1 cellular context compared by ENCODE assay signal in the genomic region with DNA sequence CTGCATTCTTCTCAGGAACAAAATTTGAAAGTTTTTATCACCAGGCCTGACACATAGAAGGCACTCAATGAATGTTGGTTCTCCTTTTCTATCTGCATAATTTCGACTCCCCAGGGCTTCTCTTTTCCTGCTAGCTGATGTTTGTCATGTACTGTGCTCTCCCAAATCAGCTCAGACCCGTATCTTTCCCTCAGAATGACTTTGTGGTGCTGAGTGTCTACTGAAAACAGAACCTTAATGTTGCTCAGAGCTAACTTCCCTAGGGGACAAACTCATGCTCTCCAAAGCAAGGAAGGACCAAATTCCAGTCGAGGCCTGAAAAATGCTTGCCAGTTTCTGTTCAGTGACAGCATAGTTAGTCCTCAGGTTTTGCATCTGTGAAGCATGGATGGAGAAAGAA.
TF ChIP-seq lines count a peak whose summit lies in the region.

No MANE protein-coding gene starts in this region.

TF ChIP-seq in GM23338, 12 proteins besides CTCF, POLR2A, EP300 and RAD21 (continued from another document):
- TF ChIP-seq, protein P1, sequence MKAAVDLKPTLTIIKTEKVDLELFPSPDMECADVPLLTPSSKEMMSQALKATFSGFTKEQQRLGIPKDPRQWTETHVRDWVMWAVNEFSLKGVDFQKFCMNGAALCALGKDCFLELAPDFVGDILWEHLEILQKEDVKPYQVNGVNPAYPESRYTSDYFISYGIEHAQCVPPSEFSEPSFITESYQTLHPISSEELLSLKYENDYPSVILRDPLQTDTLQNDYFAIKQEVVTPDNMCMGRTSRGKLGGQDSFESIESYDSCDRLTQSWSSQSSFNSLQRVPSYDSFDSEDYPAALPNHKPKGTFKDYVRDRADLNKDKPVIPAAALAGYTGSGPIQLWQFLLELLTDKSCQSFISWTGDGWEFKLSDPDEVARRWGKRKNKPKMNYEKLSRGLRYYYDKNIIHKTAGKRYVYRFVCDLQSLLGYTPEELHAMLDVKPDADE (IDR thresholded peaks at IDR 0.05) = no peak
- TF ChIP-seq STAT1 (IDR thresholded peaks at IDR 0.05; ENCODE audit: unreplicated experiment) (no peak), POLR2AphosphoS5 (IDR thresholded peaks at IDR 0.05; ENCODE audit: low read depth) (no peak), EZH2phosphoT487 (IDR thresholded peaks at IDR 0.05; ENCODE audit: unreplicated experiment) (no peak), NANOG (IDR thresholded peaks at IDR 0.05; ENCODE audit: borderline replicate concordance) (no peak)
- TF ChIP-seq, protein P2, sequence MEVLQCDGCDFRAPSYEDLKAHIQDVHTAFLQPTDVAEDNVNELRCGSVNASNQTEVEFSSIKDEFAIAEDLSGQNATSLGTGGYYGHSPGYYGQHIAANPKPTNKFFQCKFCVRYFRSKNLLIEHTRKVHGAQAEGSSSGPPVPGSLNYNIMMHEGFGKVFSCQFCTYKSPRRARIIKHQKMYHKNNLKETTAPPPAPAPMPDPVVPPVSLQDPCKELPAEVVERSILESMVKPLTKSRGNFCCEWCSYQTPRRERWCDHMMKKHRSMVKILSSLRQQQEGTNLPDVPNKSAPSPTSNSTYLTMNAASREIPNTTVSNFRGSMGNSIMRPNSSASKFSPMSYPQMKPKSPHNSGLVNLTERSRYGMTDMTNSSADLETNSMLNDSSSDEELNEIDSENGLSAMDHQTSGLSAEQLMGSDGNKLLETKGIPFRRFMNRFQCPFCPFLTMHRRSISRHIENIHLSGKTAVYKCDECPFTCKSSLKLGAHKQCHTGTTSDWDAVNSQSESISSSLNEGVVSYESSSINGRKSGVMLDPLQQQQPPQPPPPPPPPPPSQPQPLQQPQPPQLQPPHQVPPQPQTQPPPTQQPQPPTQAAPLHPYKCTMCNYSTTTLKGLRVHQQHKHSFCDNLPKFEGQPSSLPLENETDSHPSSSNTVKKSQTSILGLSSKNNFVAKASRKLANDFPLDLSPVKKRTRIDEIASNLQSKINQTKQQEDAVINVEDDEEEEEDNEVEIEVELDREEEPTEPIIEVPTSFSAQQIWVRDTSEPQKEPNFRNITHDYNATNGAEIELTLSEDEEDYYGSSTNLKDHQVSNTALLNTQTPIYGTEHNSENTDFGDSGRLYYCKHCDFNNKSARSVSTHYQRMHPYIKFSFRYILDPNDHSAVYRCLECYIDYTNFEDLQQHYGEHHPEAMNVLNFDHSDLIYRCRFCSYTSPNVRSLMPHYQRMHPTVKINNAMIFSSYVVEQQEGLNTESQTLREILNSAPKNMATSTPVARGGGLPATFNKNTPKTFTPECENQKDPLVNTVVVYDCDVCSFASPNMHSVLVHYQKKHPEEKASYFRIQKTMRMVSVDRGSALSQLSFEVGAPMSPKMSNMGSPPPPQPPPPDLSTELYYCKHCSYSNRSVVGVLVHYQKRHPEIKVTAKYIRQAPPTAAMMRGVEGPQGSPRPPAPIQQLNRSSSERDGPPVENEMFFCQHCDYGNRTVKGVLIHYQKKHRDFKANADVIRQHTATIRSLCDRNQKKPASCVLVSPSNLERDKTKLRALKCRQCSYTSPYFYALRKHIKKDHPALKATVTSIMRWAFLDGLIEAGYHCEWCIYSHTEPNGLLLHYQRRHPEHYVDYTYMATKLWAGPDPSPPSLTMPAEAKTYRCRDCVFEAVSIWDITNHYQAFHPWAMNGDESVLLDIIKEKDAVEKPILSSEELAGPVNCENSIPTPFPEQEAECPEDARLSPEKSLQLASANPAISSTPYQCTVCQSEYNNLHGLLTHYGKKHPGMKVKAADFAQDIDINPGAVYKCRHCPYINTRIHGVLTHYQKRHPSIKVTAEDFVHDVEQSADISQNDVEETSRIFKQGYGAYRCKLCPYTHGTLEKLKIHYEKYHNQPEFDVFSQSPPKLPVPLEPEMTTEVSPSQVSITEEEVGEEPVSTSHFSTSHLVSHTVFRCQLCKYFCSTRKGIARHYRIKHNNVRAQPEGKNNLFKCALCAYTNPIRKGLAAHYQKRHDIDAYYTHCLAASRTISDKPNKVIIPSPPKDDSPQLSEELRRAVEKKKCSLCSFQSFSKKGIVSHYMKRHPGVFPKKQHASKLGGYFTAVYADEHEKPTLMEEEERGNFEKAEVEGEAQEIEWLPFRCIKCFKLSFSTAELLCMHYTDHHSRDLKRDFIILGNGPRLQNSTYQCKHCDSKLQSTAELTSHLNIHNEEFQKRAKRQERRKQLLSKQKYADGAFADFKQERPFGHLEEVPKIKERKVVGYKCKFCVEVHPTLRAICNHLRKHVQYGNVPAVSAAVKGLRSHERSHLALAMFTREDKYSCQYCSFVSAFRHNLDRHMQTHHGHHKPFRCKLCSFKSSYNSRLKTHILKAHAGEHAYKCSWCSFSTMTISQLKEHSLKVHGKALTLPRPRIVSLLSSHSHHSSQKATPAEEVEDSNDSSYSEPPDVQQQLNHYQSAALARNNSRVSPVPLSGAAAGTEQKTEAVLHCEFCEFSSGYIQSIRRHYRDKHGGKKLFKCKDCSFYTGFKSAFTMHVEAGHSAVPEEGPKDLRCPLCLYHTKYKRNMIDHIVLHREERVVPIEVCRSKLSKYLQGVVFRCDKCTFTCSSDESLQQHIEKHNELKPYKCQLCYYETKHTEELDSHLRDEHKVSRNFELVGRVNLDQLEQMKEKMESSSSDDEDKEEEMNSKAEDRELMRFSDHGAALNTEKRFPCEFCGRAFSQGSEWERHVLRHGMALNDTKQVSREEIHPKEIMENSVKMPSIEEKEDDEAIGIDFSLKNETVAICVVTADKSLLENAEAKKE (CRISPR knock-in tag; IDR thresholded peaks at IDR 0.05) = no peak
